In genomic region chr20:24727795-24728194, GRCh38 we compare ENCODE assay signal across 1 cellular context.
A peak's percentile ranks its signal among the peaks of the same experiment; 100 is the strongest.
TF ChIP-seq lines count a peak whose summit lies in the region.

No MANE protein-coding gene starts in this region.

TF ChIP-seq in HepG2, 621 proteins besides CTCF, POLR2A, EP300 and RAD21:
- TF ChIP-seq SKIL (CRISPR knock-in tag; IDR thresholded peaks at IDR 0.05; ENCODE audit: borderline replicate concordance) = no peak
- no peak for TF ChIP-seq JUNB (CRISPR knock-in tag; IDR thresholded peaks at IDR 0.05; ENCODE audit: borderline replicate concordance)
- TF ChIP-seq DMTF1 (CRISPR knock-in tag; IDR thresholded peaks at IDR 0.05) = no peak
- 0 out of 2 replicates have a peak, but pooled peaks have one; percentile 9 for TF ChIP-seq LCORL (IDR thresholded peaks at IDR 0.05)
- TF ChIP-seq LCORL (CRISPR knock-in tag; IDR thresholded peaks at IDR 0.05) = no peak
- TF ChIP-seq EED (CRISPR knock-in tag; IDR thresholded peaks at IDR 0.05) = no peak
- TF ChIP-seq JARID2 (CRISPR knock-in tag; IDR thresholded peaks at IDR 0.05; ENCODE audit: insufficient replicate concordance) = no peak
- no peak for TF ChIP-seq ZNF556 (CRISPR knock-in tag; IDR thresholded peaks at IDR 0.05; ENCODE audit: borderline replicate concordance)
- no peak for TF ChIP-seq MIXL1 (CRISPR knock-in tag; IDR thresholded peaks at IDR 0.05)
- TF ChIP-seq FOXA1 (IDR thresholded peaks at IDR 0.05) = no peak
- no peak for TF ChIP-seq FOXA1 (CRISPR knock-in tag; IDR thresholded peaks at IDR 0.05)
- TF ChIP-seq ZNF564 (CRISPR knock-in tag; IDR thresholded peaks at IDR 0.05) = no peak
- TF ChIP-seq ZBTB25 (CRISPR knock-in tag; IDR thresholded peaks at IDR 0.05) = no peak
- TF ChIP-seq CENPX (CRISPR knock-in tag; IDR thresholded peaks at IDR 0.05) = no peak
- TF ChIP-seq BATF2 (CRISPR knock-in tag; IDR thresholded peaks at IDR 0.05) = no peak
- peak; percentile 71; the same call in 1 of the 2 replicates for TF ChIP-seq TRIM22 (IDR thresholded peaks at IDR 0.05)
- no peak for TF ChIP-seq TFDP1 (CRISPR knock-in tag; IDR thresholded peaks at IDR 0.05; ENCODE audit: borderline replicate concordance)
- no peak for TF ChIP-seq SNAPC2 (CRISPR knock-in tag; IDR thresholded peaks at IDR 0.05)
- TF ChIP-seq ATF7 (IDR thresholded peaks at IDR 0.05) = peak; percentile 31; the same call in 1 of the 2 replicates
- no peak for TF ChIP-seq ATF7 (CRISPR knock-in tag; IDR thresholded peaks at IDR 0.05)
- no peak for TF ChIP-seq CEBPG (CRISPR knock-in tag; IDR thresholded peaks at IDR 0.05)
- 0 out of 2 replicates have a peak, but pooled peaks have one; percentile 2 for TF ChIP-seq MNT (IDR thresholded peaks at IDR 0.05)
- no peak for TF ChIP-seq SMARCE1 (IDR thresholded peaks at IDR 0.05; ENCODE audit: borderline replicate concordance)
- no peak for TF ChIP-seq ZFYVE20 (CRISPR knock-in tag; IDR thresholded peaks at IDR 0.05; ENCODE audit: borderline replicate concordance, low read depth)
- no peak for TF ChIP-seq ZFP36L2 (CRISPR knock-in tag; IDR thresholded peaks at IDR 0.05)
- TF ChIP-seq ZNF460 (CRISPR knock-in tag; IDR thresholded peaks at IDR 0.05; ENCODE audit: borderline replicate concordance) = no peak
- TF ChIP-seq HIVEP1 (CRISPR knock-in tag; IDR thresholded peaks at IDR 0.05) = no peak
- no peak for TF ChIP-seq IKZF5 (CRISPR knock-in tag; IDR thresholded peaks at IDR 0.05)
- peak; percentile 54; the same call in 1 of the 2 replicates for TF ChIP-seq NFRKB (IDR thresholded peaks at IDR 0.05)
- no peak for TF ChIP-seq ARNT (IDR thresholded peaks at IDR 0.05)
- no peak for TF ChIP-seq KDM3A (CRISPR knock-in tag; IDR thresholded peaks at IDR 0.05; ENCODE audit: low read depth)
